11 cellular contexts compared by ENCODE assay signal in the genomic region with DNA sequence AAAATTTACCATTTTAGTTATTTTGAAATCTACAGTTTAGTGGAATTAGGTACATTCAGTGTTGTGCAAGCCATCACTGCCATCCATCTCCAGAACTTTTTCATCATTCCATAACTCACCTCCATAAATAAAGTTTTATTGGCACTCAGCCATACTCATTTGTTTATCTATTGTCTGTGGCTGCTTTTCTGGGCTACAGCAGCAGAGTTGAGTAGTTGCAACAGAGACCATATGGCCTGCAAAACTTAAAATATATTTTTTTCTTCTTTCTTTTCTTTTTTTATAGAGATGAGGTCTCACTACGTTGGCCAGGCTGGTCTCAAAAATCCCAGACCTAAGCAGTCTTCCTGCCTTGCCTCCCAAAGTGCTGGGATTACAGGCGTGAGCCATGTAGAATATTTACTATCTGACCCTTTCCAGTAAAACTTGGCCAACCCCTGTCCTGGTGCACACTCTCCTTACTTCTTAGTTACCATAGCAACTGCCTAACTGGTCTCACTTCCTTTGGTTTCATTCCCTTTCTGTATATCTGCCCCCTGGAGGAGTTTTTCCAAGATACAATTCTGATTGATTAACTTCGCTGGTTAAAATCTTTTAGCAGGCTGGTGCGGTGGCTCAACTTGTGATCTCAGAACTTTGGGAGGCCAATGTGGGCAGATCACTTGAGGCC.
DNase-seq lines count a peak whose midpoint lies in the region; ATAC-seq and TF ChIP-seq lines count a peak whose summit lies in the region.
"Had no signal": no experiment of that assay in that cellular context is flagged by ENCODE, and none has a peak within 500 bp of the region (broad histone marks: within the 10 kb centered on the region; RNA-seq: fewer than 3 reads in every experiment).

No MANE protein-coding gene starts in this region.

- H3K4me3 Mint-ChIP-seq in Calu3 (ENCODE audit: low read depth, unreplicated experiment) (no peak overlapping the region), endodermal cell (no peak overlapping the region)

- H3K27ac ChIP-seq in endodermal cell (ENCODE audit: low read depth, low read length), result no peak overlapping the region
- H3K27ac ChIP-seq: HL-60 had no signal

- no peak overlapping the region for H3K9ac ChIP-seq in endodermal cell (ENCODE audit: extremely low read depth, low read length, poor library complexity, severe bottlenecking)

- peaks cover 8% of the 10 kb centered on the region for H3K36me3 ChIP-seq in endodermal cell (ENCODE audit: control insufficient read depth, insufficient read depth, low read length)
- H3K36me3 ChIP-seq: ascending aorta had no signal

- H3K4me1 ChIP-seq in endodermal cell (ENCODE audit: control insufficient read depth, insufficient read depth, low read length), result peaks cover 5% of the 10 kb centered on the region

- H3K27me3 ChIP-seq in endodermal cell (ENCODE audit: control insufficient read depth, insufficient read depth, low read length, poor library complexity, severe bottlenecking), result no peaks in the 10 kb centered on the region
- H3K27me3 ChIP-seq: ascending aorta had no signal

- peaks cover 11% of the 10 kb centered on the region for H3K36me3 Mint-ChIP-seq in Calu3 (ENCODE audit: insufficient read depth, unreplicated experiment)
- H3K36me3 Mint-ChIP-seq in endodermal cell (ENCODE audit: low read depth), result peaks cover 38% of the 10 kb centered on the region

- WGBS in endodermal cell (ENCODE audit: insufficient coverage in 1 of 2, insufficient read length in 1 of 2), 2 experiments, result 95 to 96% methylated on average over 4 of the region's 4 CpGs

- no peaks in the 10 kb centered on the region for H3K9me3 Mint-ChIP-seq in Calu3 (ENCODE audit: low read depth, unreplicated experiment)
- no peaks in the 10 kb centered on the region for H3K9me3 Mint-ChIP-seq in endodermal cell

- BruUV-seq in Calu3 (replicated peaks; lab: Mats Ljungman, UMichigan), result no TSS peak

- CTCF ChIA-PET in Calu3 (lab: Charles Lee), result no interaction called here

- H3K9me3 ChIP-seq in endodermal cell (ENCODE audit: control insufficient read depth, low read length), result no peaks in the 10 kb centered on the region
- H3K9me3 ChIP-seq: ascending aorta had no signal

- ATAC-seq in omental fat pad (ENCODE audit: low FRiP score), result peak; percentile 19

- H3K4me1 Mint-ChIP-seq in Calu3 (ENCODE audit: low read depth, unreplicated experiment) (peaks cover 18% of the 10 kb centered on the region), endodermal cell (peaks cover 36% of the 10 kb centered on the region)

- H3K4me3 ChIP-seq in endodermal cell (ENCODE audit: low read length), result no peak overlapping the region
- H3K4me3 ChIP-seq: ascending aorta had no signal

- no peak for DNase-seq in Calu3
- peak; percentile 54 for DNase-seq in LHCN-M2 (ENCODE audit: low read depth)
- DNase-seq in endodermal cell, result no peak
- no peak for DNase-seq in omental fat pad (ENCODE audit: low spot score)
- no peak for DNase-seq in activated CD8-positive, alpha-beta memory T cell treated with anti-CD3 and anti-CD28 coated beads, Interleukin-2, amount 50 U/mL, for 48 hours
- DNase-seq in T1000 (lab: John Stamatoyannopoulos, UW), result no peak
- DNase-seq in cerebellar nuclear complex (lab: John Stamatoyannopoulos, UW), result no peak
- DNase-seq in NCI-H524 treated with DMSO at 0.1 percent for 48 hours (lab: John Stamatoyannopoulos, UW), result no peak
- DNase-seq: substantia nigra had no signal

- H3K27ac Mint-ChIP-seq in Calu3 (ENCODE audit: unreplicated experiment) (no peak overlapping the region), endodermal cell (peak overlapping the region; percentile 33)

- intact Hi-C loops in Calu3 (cut with micrococcal nuclease; ENCODE audit: unreplicated experiment), result loop anchor here (10.0 kb wide), 1 partner anchor 76 kb away; no protein-coding TSS in a partner anchor

- H3K27me3 Mint-ChIP-seq in Calu3 (ENCODE audit: unreplicated experiment) (no peaks in the 10 kb centered on the region), endodermal cell (ENCODE audit: insufficient read depth) (no peaks in the 10 kb centered on the region)

- TF ChIP-seq CTCF in Calu3 (IDR thresholded peaks at IDR 0.05; ENCODE audit: unreplicated experiment) (peak; percentile 16), endodermal cell (conservative IDR thresholded peaks at IDR 0.05) (peak; percentile 53), omental fat pad (IDR thresholded peaks at IDR 0.05) (no peak)

Comparison
In these comparisons a context has a peak if more than half of its experiments do, and no peak if none do; other contexts are left out.
1. CTCF ChIP-seq: peak in Calu3 (single experiment) and endodermal cell (single experiment); none in omental fat pad (0 of 3).